ENCODE assay signal across 9 cellular contexts in the genomic region with DNA sequence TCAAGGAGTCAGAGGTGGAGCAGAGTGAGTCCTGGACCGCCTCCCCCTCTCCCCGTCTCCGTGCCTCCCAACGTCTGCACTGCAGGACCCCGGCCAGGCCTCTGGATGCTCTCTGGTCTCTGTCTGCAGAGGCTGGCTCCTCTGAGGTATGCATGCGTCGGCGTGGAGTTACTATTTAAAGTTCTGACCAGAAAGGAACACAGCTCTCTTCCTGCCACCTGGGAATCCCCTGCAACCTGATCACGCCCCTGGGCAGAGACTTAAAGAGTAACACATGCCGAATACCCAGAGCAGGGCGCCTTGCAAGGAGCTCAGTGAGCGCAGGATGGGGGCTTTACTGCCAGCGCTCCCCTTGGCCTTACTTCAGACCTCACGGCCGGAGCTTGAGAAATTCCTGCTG. TPM values are rescaled to one million over a fixed set of nuclear protein-coding genes. Genes with fewer than 3 reads are reported as not detected.
DNase-seq lines count a peak whose midpoint lies in the region; ATAC-seq, FAIRE-seq and TF ChIP-seq lines count a peak whose summit lies in the region.
"Had no signal": no experiment of that assay in that cellular context is flagged by ENCODE, and none has a peak within 500 bp of the region (broad histone marks: within the 10 kb centered on the region; RNA-seq: fewer than 3 reads in every experiment).

No MANE protein-coding gene starts in this region.

- POLR2A ChIA-PET in SK-N-SH (lab: Yijun Ruan, JAX) (interaction anchor here (1.2 kb wide), 1 partner anchor 9 kb away, joined by 3 read pairs; no protein-coding TSS in a partner anchor), HEK293T (lab: Yijun Ruan, JAX) (interaction anchor here (1.2 kb wide), 1 partner anchor 16 kb away, joined by 4 read pairs; a partner anchor contains a TSS)

- intact Hi-C loops in ovary (cut with DNase I) = no loop called here

- ATAC-seq in HG02571 (IDR thresholded peaks at IDR 0.05; ENCODE audit: unreplicated experiment) = peak; percentile 83
- ATAC-seq: HCT116 had no signal

- H3F3A ChIP-seq in SK-N-SH (replicated peaks; ENCODE audit: insufficient read depth) = no peaks in the 10 kb centered on the region

- TF ChIP-seq CTCF in GM13976 (IDR thresholded peaks at IDR 0.05; ENCODE audit: borderline replicate concordance, control extremely low read depth, extremely low read depth, insufficient read depth, missing control alignments) (no peak), SK-N-SH (IDR thresholded peaks at IDR 0.05) (no peak), bronchial epithelial cell (IDR thresholded peaks at IDR 0.05; ENCODE audit: insufficient read depth, low read length, severe bottlenecking) (no peak), ovary (IDR thresholded peaks at IDR 0.05) (no peak)

- H3K4me3 ChIP-seq in SK-N-SH (ENCODE audit: low read depth in 2 of 2, low read length in 1 of 2) (no peak overlapping the region), bronchial epithelial cell (ENCODE audit: low read depth, low read length) (no peak overlapping the region), ovary (no peak overlapping the region)

- in situ Hi-C loops in GM13976 (cut with MboI; ENCODE audit: low sequenced_read_pairs, unreplicated experiment) = no loop called here

- H3K36me3 ChIP-seq in SK-N-SH (replicated peaks in 1 of 2; ENCODE audit: control insufficient read depth in 1 of 2, insufficient read depth in 2 of 2, low read length in 1 of 2) (peaks cover 9 to 38% of the 10 kb centered on the region in 2 experiments), bronchial epithelial cell (ENCODE audit: control insufficient read depth, insufficient read depth, low read length) (no peaks in the 10 kb centered on the region), ovary (no peaks in the 10 kb centered on the region)

- H3K9me3 ChIP-seq in SK-N-SH = no peaks in the 10 kb centered on the region
- no peaks in the 10 kb centered on the region for H3K9me3 ChIP-seq in ovary

- CTCF ChIA-PET in SK-N-SH (lab: Yijun Ruan, JAX) = interaction anchor here (0.8 to 32.5 kb wide), 7 partner anchors 9 to 140 kb away, joined by 3 to 540 read pairs (median 8); no protein-coding TSS in a partner anchor
- CTCF ChIA-PET in HEK293T (lab: Yijun Ruan, JAX) = interaction anchor here (0.6 to 2.7 kb wide), 3 partner anchors 16 to 599 kb away, joined by 3 to 10 read pairs (median 6); no protein-coding TSS in a partner anchor

- no peak for TF ChIP-seq RAD21 in SK-N-SH (IDR thresholded peaks at IDR 0.05; ENCODE audit: low read length)

- FAIRE-seq in bronchial epithelial cell (lab: Jason Lieb, UNC) (no peak), RCC 7860 (lab: Jason Lieb, UNC) (no peak)

- WGBS in SK-N-SH (ENCODE audit: low lambda C conversion rate) = 78% methylated on average over 15 of the region's 15 CpGs
- WGBS in ovary, 3 donors = 2 to 16% (median 11%) methylated on average over 15 of the region's 15 CpGs

- no peaks in the 10 kb centered on the region for H3K4me1 ChIP-seq in SK-N-SH (ENCODE audit: control insufficient read depth in 1 of 2, insufficient read depth in 2 of 2, low read depth in 1 of 2, low read length in 1 of 2)
- H3K4me1 ChIP-seq in ovary (ENCODE audit: insufficient read depth) = peaks cover 12% of the 10 kb centered on the region

- no peak overlapping the region for H3K9ac ChIP-seq in SK-N-SH

- H3K79me2 ChIP-seq in SK-N-SH (ENCODE audit: insufficient read depth) = peaks cover 8% of the 10 kb centered on the region; the same call in 1 of the 2 replicates

- DNase-seq in GM13976 (ENCODE audit: low spot score) (peak; percentile 84), SK-N-SH (no peak), bronchial epithelial cell (ENCODE audit: low read depth) (peak; percentile 47), ovary (peak; percentile 34 to 75 (median 46)), RCC 7860 (ENCODE audit: low spot score) (no peak), GDM1 (lab: John Stamatoyannopoulos, UW) (no peak), HEK293T (ENCODE audit: extremely low spot score) (no peak)

- no peak for TF ChIP-seq POLR2A in ovary (IDR thresholded peaks at IDR 0.05)

- H2AFZ ChIP-seq in SK-N-SH (ENCODE audit: low read depth) = no peak overlapping the region

- H3K27me3 ChIP-seq in SK-N-SH (ENCODE audit: insufficient read depth) = no peaks in the 10 kb centered on the region
- H3K27me3 ChIP-seq in bronchial epithelial cell (ENCODE audit: control insufficient read depth, insufficient read depth, low read length) = no peaks in the 10 kb centered on the region
- H3K27me3 ChIP-seq in ovary = no peaks in the 10 kb centered on the region

- no peak for TF ChIP-seq EP300 in SK-N-SH (IDR thresholded peaks at IDR 0.05; ENCODE audit: borderline replicate concordance in 1 of 2, low read depth in 1 of 2, low read length in 1 of 2)
- TF ChIP-seq EP300 in ovary (IDR thresholded peaks at IDR 0.05) = no peak

- H3K4me2 ChIP-seq in SK-N-SH = no peak overlapping the region

- no peaks in the 10 kb centered on the region; the same call in 1 of the 2 replicates for H4K20me1 ChIP-seq in SK-N-SH (ENCODE audit: insufficient read depth)

- H3K9me2 ChIP-seq in SK-N-SH = no peaks in the 10 kb centered on the region

- H3K27ac ChIP-seq in SK-N-SH (ENCODE audit: low read depth in 2 of 2, low read length in 1 of 2) (no peak overlapping the region; a peak in 1 of 4 replicates), ovary (peak overlapping the region in 1 of 2 donors; percentile 21)

TF ChIP-seq in SK-N-SH, 30 proteins besides CTCF, POLR2A, EP300 and RAD21:
- TF ChIP-seq TAF1 (IDR thresholded peaks at IDR 0.05; ENCODE audit: borderline replicate concordance, low read depth, low read length) (no peak), ELF1 (IDR thresholded peaks at IDR 0.05) (no peak), TCF12 (IDR thresholded peaks at IDR 0.05) (0 out of 2 replicates have a peak, but pooled peaks have one; percentile 5)
- TF ChIP-seq, protein P1, sequence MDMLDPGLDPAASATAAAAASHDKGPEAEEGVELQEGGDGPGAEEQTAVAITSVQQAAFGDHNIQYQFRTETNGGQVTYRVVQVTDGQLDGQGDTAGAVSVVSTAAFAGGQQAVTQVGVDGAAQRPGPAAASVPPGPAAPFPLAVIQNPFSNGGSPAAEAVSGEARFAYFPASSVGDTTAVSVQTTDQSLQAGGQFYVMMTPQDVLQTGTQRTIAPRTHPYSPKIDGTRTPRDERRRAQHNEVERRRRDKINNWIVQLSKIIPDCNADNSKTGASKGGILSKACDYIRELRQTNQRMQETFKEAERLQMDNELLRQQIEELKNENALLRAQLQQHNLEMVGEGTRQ (IDR thresholded peaks at IDR 0.05; ENCODE audit: borderline replicate concordance, low read depth, low read length) = no peak

TF ChIP-seq in HEK293T, 16 proteins besides CTCF, POLR2A, EP300 and RAD21:
- TF ChIP-seq SUZ12 (IDR thresholded peaks at IDR 0.05) = no peak
TF ChIP-seq in HEK293T: peak in this region for 0.

RNA-seq across cellular contexts. Expression of a gene that starts 16.0 kb away (rescaled TPM):
- polyA plus RNA-seq in SK-N-SH (2012; rRNA removed) (87.5 and 101 TPM in 2 replicates), ovary (100 to 1,000 TPM; 183 to 541 TPM)
- 81.3 and 90.1 TPM in 2 replicates for polyA plus RNA-seq in SK-N-SH (2012; cell fraction: cytosol; rRNA removed)
- 83.3 and 89.2 TPM in 2 replicates for polyA plus RNA-seq in SK-N-SH (2012; cell fraction: nucleus; rRNA removed)
- total RNA-seq in bronchial epithelial cell (1.3 and 11.3 TPM in 2 replicates), ovary (100 to 1,000 TPM; 117 to 346 (median 225) TPM)

Comparison
In these comparisons a context has a peak if more than half of its experiments do, and no peak if none do; other contexts are left out.
1. DNase-seq: peak in GM13976 (single experiment), bronchial epithelial cell (single experiment) and ovary (5 of 5); none in SK-N-SH (single experiment), RCC 7860 (single experiment), GDM1 (single experiment) and HEK293T (single experiment).